In genomic region chr6:137222376-137222775, GRCh38 we compare ENCODE assay signal across 13 cellular contexts. TPM values are rescaled to one million over a fixed set of nuclear protein-coding genes. Genes with fewer than 3 reads are reported as not detected.
DNase-seq lines count a peak whose midpoint lies in the region; ATAC-seq and TF ChIP-seq lines count a peak whose summit lies in the region.
"Had no signal": no experiment of that assay in that cellular context is flagged by ENCODE, and none has a peak within 500 bp of the region (broad histone marks: within the 10 kb centered on the region; RNA-seq: fewer than 3 reads in every experiment).

No MANE protein-coding gene starts in this region.

- H3K27ac Mint-ChIP-seq in activated CD4-positive, alpha-beta T cell treated with anti-CD3 and anti-CD28 coated beads, Interleukin-2, amount 10 ng/mL, durations not matched to agents 24 days and 14 days = no peak overlapping the region
- H3K27ac Mint-ChIP-seq: activated T-cell treated with anti-CD3 and anti-CD28 coated beads, Interleukin-2, amount 50 U/mL, for 72 hours; CD4-positive, alpha-beta T cell had no signal

- no peaks in the 10 kb centered on the region for H3K27me3 ChIP-seq in OCI-LY3 (ENCODE audit: low read depth, low read length)
- no peaks in the 10 kb centered on the region for H3K27me3 ChIP-seq in gastrocnemius medialis

- H3K9me3 ChIP-seq in OCI-LY3 (ENCODE audit: insufficient read depth, low read length) (no peaks in the 10 kb centered on the region), gastrocnemius medialis (no peaks in the 10 kb centered on the region)

- no peak overlapping the region for H3K4me3 Mint-ChIP-seq in activated CD4-positive, alpha-beta T cell treated with anti-CD3 and anti-CD28 coated beads, Interleukin-2, amount 10 ng/mL, durations not matched to agents 24 days and 14 days
- H3K4me3 Mint-ChIP-seq: activated T-cell treated with anti-CD3 and anti-CD28 coated beads, Interleukin-2, amount 50 U/mL, for 72 hours; CD4-positive, alpha-beta T cell had no signal

- H3K27me3 Mint-ChIP-seq in activated CD4-positive, alpha-beta T cell treated with anti-CD3 and anti-CD28 coated beads, Interleukin-2, amount 10 ng/mL, durations not matched to agents 24 days and 14 days = peaks cover 2% of the 10 kb centered on the region
- H3K27me3 Mint-ChIP-seq: CD4-positive, alpha-beta T cell had no signal

- peaks cover 18% of the 10 kb centered on the region for H3K79me2 ChIP-seq in OCI-LY3 (ENCODE audit: low read length)

- TF ChIP-seq POLR2A in gastrocnemius medialis (IDR thresholded peaks at IDR 0.05) = peak; percentile 13 to 49

- H3K9me3 Mint-ChIP-seq in activated CD4-positive, alpha-beta T cell treated with anti-CD3 and anti-CD28 coated beads, Interleukin-2, amount 10 ng/mL, durations not matched to agents 24 days and 14 days = peaks cover 5% of the 10 kb centered on the region
- H3K9me3 Mint-ChIP-seq: activated T-cell treated with anti-CD3 and anti-CD28 coated beads, Interleukin-2, amount 50 U/mL, for 72 hours; CD4-positive, alpha-beta T cell had no signal

- TF ChIP-seq CTCF in OCI-LY3 (IDR thresholded peaks at IDR 0.05; ENCODE audit: low read depth, low read length) (no peak), gastrocnemius medialis (IDR thresholded peaks at IDR 0.05 in 4 of 5, conservative IDR thresholded peaks at IDR 0.05 in 1 of 5) (no peak)

- H3K27ac ChIP-seq in OCI-LY3 (ENCODE audit: low read length) = peak overlapping the region; percentile 16; the same call in 1 of the 2 replicates
- peak overlapping the region; percentile 57 to 98 (median 72) for H3K27ac ChIP-seq in gastrocnemius medialis

- peaks cover 5% of the 10 kb centered on the region for H3K36me3 Mint-ChIP-seq in activated CD4-positive, alpha-beta T cell treated with anti-CD3 and anti-CD28 coated beads, Interleukin-2, amount 10 ng/mL, durations not matched to agents 24 days and 14 days (ENCODE audit: low read depth)

- no peak for ATAC-seq in gastrocnemius medialis
- ATAC-seq in GM19023 (IDR thresholded peaks at IDR 0.05; ENCODE audit: unreplicated experiment) = no peak
- no peak for ATAC-seq in sciatic nerve
- ATAC-seq: activated T-cell treated with anti-CD3 and anti-CD28 coated beads, Interleukin-2, amount 50 U/mL, for 72 hours had no signal

- peaks cover 1% of the 10 kb centered on the region for H3K36me3 ChIP-seq in OCI-LY3 (replicated peaks; ENCODE audit: low read depth, low read length)
- H3K36me3 ChIP-seq in gastrocnemius medialis = no peaks in the 10 kb centered on the region

- H3K4me2 ChIP-seq in OCI-LY3 (ENCODE audit: low read length) = peak overlapping the region; percentile 27

- intact Hi-C loops in gastrocnemius medialis (cut with DNase I; ENCODE audit: low total_unique reads) (no loop called here), sciatic nerve (cut with DNase I) (loop anchor here (5.0 kb wide), 1 partner anchor 1600 kb away; no protein-coding TSS in a partner anchor)
- intact Hi-C loops in activated CD4-positive, alpha-beta T cell treated with anti-CD3 and anti-CD28 coated beads, Interleukin-2, amount 10 ng/mL, durations not matched to agents 24 days and 14 days (cut with micrococcal nuclease) = no loop called here

- H3K4me1 Mint-ChIP-seq in activated CD4-positive, alpha-beta T cell treated with anti-CD3 and anti-CD28 coated beads, Interleukin-2, amount 10 ng/mL, durations not matched to agents 24 days and 14 days = peaks cover 39% of the 10 kb centered on the region

- H3K4me3 ChIP-seq in OCI-LY3 (ENCODE audit: low read length) = no peak overlapping the region
- peak overlapping the region in 1 of 4 donors; percentile 5 for H3K4me3 ChIP-seq in gastrocnemius medialis

- H2AFZ ChIP-seq in OCI-LY3 (ENCODE audit: low read depth, low read length) = peak overlapping the region; percentile 31; the same call in 1 of the 2 replicates

- H4K20me1 ChIP-seq in OCI-LY3 (ENCODE audit: insufficient read depth, low read length) = peaks cover 13% of the 10 kb centered on the region

- H3K4me1 ChIP-seq in OCI-LY3 (ENCODE audit: low read length) (peaks cover 58% of the 10 kb centered on the region), gastrocnemius medialis (peaks cover 30 to 51% of the 10 kb centered on the region in 2 donors)

- in situ Hi-C loops in gastrocnemius medialis (cut with MboI; ENCODE audit: low sequenced_read_pairs in 4 of 4) = loop anchor here in 3 of 4 donors (25.0 kb wide), 1 partner anchor 935 kb away; the partner anchor contains the start of gene BCLAF1 (in 3 of the 3)

- no peak overlapping the region for H3K9ac ChIP-seq in OCI-LY3 (ENCODE audit: low read length)

- DNase-seq in GDM1 (lab: John Stamatoyannopoulos, UW) (peak; percentile 76), dermis microvascular lymphatic vessel endothelial cell (ENCODE audit: low read depth in 2 of 2) (peak; percentile 51 to 84), gastrocnemius medialis (no peak), sciatic nerve (ENCODE audit: low spot score) (no peak), DMS153 (lab: John Stamatoyannopoulos, UW) (no peak)
- DNase-seq in activated CD4-positive, alpha-beta T cell treated with anti-CD3 and anti-CD28 coated beads, Interleukin-2, amount 10 ng/mL, durations not matched to agents 24 days and 14 days = no peak
- DNase-seq: activated T-cell treated with anti-CD3 and anti-CD28 coated beads, Interleukin-2, amount 50 U/mL, for 72 hours; CD4-positive, alpha-beta T cell; central memory CD4-positive, alpha-beta T cell; HCEC 1CT had no signal

RNA-seq across cellular contexts. Expression of gene IFNGR1, which starts 3.2 kb away (rescaled TPM):
- total RNA-seq in dermis microvascular lymphatic vessel endothelial cell = 56.6 and 75.0 TPM in 2 replicates
- 10 to 100 TPM; 54.7 to 97.4 (median 61.1) TPM for total RNA-seq in gastrocnemius medialis
- 95.2 TPM for total RNA-seq in sciatic nerve
- 13.9 and 14.4 TPM in 2 replicates for total RNA-seq in activated CD4-positive, alpha-beta T cell treated with anti-CD3 and anti-CD28 coated beads, Interleukin-2, amount 10 ng/mL, durations not matched to agents 24 days and 14 days

RNA-seq across cellular contexts. Expression of gene IL22RA2, which starts 48.9 kb away (rescaled TPM):
- total RNA-seq in dermis microvascular lymphatic vessel endothelial cell (not detected in 2 replicates), gastrocnemius medialis (not detected), sciatic nerve (not detected)
- total RNA-seq in activated CD4-positive, alpha-beta T cell treated with anti-CD3 and anti-CD28 coated beads, Interleukin-2, amount 10 ng/mL, durations not matched to agents 24 days and 14 days = not detected in 2 replicates
- total RNA-seq: activated T-cell treated with anti-CD3 and anti-CD28 coated beads, Interleukin-2, amount 50 U/mL, for 72 hours; CD4-positive, alpha-beta T cell; LHCN-M2 had no signal

Comparison
In these comparisons a context has a peak if more than half of its experiments do, and no peak if none do; other contexts are left out.
1. DNase-seq: peak in GDM1 (single experiment) and dermis microvascular lymphatic vessel endothelial cell (2 of 2); none in gastrocnemius medialis (0 of 2), sciatic nerve (single experiment), activated CD4-positive, alpha-beta T cell treated with anti-CD3 and anti-CD28 coated beads, Interleukin-2, amount 10 ng/mL, durations not matched to agents 24 days and 14 days (single experiment) and DMS153 (single experiment).